10 cellular contexts compared by ENCODE assay signal in the genomic region with DNA sequence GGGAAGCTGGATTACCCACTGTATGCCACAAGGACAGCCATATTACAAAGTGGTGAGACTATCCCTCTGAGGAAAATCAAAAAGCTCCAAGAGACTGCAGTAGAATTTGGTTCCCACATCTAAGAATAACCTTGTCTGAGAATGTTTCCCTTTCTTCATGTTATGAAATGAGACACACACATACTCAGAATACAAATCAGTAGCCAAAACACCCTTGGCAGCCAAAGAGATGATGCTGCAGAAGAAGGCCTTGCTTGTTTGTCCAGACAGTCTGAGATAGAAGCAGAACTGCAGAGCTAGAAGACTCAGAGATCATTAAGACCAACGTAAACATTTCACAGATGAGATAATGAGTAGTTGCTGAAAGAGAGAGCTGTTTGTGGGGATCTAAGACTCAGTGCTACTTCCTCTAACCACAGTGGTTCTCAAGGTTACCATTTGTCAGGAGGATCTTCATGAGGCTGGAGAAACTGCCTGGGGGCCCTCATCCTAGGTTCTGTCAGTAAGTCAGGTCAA. TPM values are rescaled to one million over a fixed set of nuclear protein-coding genes. Genes with fewer than 3 reads are reported as not detected.
DNase-seq lines count a peak whose midpoint lies in the region; ATAC-seq and TF ChIP-seq lines count a peak whose summit lies in the region.
"Had no signal": no experiment of that assay in that cellular context is flagged by ENCODE, and none has a peak within 500 bp of the region (broad histone marks: within the 10 kb centered on the region; RNA-seq: fewer than 3 reads in every experiment).

No MANE protein-coding gene starts in this region.

- no peaks in the 10 kb centered on the region for H3K27me3 Mint-ChIP-seq in activated naive CD8-positive, alpha-beta T cell treated with anti-CD3 and anti-CD28 coated beads, Interleukin-2, amount 10 ng/mL, durations not matched to agents 7 days and 5 days
- no peaks in the 10 kb centered on the region for H3K27me3 Mint-ChIP-seq in activated naive CD8-positive, alpha-beta T cell treated with anti-CD3 and anti-CD28 coated beads for 36 hours

- ATAC-seq in activated naive CD8-positive, alpha-beta T cell treated with anti-CD3 and anti-CD28 coated beads, Interleukin-2, amount 10 ng/mL, durations not matched to agents 7 days and 5 days (ENCODE audit: low read depth): peak; percentile 67
- ATAC-seq in left lung (peak; percentile 35), upper lobe of left lung (ENCODE audit: low FRiP score in 2 of 2) (peak; percentile 11 to 44), GM18517 (IDR thresholded peaks at IDR 0.05; ENCODE audit: unreplicated experiment) (no peak), HG02884 (IDR thresholded peaks at IDR 0.05; ENCODE audit: unreplicated experiment) (no peak)
- ATAC-seq: Panc1 had no signal

- H3K4me1 Mint-ChIP-seq in activated naive CD8-positive, alpha-beta T cell treated with anti-CD3 and anti-CD28 coated beads, Interleukin-2, amount 10 ng/mL, durations not matched to agents 7 days and 5 days: peaks cover 11% of the 10 kb centered on the region
- H3K4me1 Mint-ChIP-seq in activated naive CD8-positive, alpha-beta T cell treated with anti-CD3 and anti-CD28 coated beads for 36 hours: peaks cover 5% of the 10 kb centered on the region

- H3K36me3 ChIP-seq in adipocyte (ENCODE audit: control insufficient read depth, insufficient read depth, low read length, severe bottlenecking): peaks cover 9% of the 10 kb centered on the region
- H3K36me3 ChIP-seq in left lung: peaks cover 0 to 43% of the 10 kb centered on the region in 2 donors
- H3K36me3 ChIP-seq in upper lobe of left lung: peaks cover 0 to 25% (median 2%) of the 10 kb centered on the region in 4 donors
- H3K36me3 ChIP-seq in HAP-1 (replicated peaks): 0 out of 2 replicates have a peak, but pooled peaks cover 2% of the 10 kb centered on the region

- H3K4me3 ChIP-seq in adipocyte (ENCODE audit: low read length) (no peak overlapping the region), left lung (no peak overlapping the region), upper lobe of left lung (no peak overlapping the region), HAP-1 (no peak overlapping the region)

- TF ChIP-seq POLR2A in upper lobe of left lung (IDR thresholded peaks at IDR 0.05): no peak

- peaks cover 33% of the 10 kb centered on the region for H3K4me1 ChIP-seq in adipocyte (ENCODE audit: control insufficient read depth, insufficient read depth, low read length)
- H3K4me1 ChIP-seq in left lung: peaks cover 12 to 39% of the 10 kb centered on the region in 2 donors
- H3K4me1 ChIP-seq in upper lobe of left lung: peaks cover 0 to 11% (median 9%) of the 10 kb centered on the region in 4 donors
- H3K4me1 ChIP-seq in HAP-1: peaks cover 35% of the 10 kb centered on the region

- in situ Hi-C loops in HAP-1 (cut with MboI; ENCODE audit: low sequenced_read_pairs): no loop called here

- TF ChIP-seq CTCF in left lung (IDR thresholded peaks at IDR 0.05): no peak
- TF ChIP-seq CTCF in upper lobe of left lung (IDR thresholded peaks at IDR 0.05): no peak

- intact Hi-C loops in left lung (cut with DNase I): no loop called here

- no peak overlapping the region for H3K4me3 Mint-ChIP-seq in activated naive CD8-positive, alpha-beta T cell treated with anti-CD3 and anti-CD28 coated beads, Interleukin-2, amount 10 ng/mL, durations not matched to agents 7 days and 5 days
- no peak overlapping the region for H3K4me3 Mint-ChIP-seq in activated naive CD8-positive, alpha-beta T cell treated with anti-CD3 and anti-CD28 coated beads for 36 hours

- H3K27me3 ChIP-seq in adipocyte (replicated peaks; ENCODE audit: control insufficient read depth, insufficient read depth, low read length) (no peaks in the 10 kb centered on the region), left lung (no peaks in the 10 kb centered on the region), upper lobe of left lung (no peaks in the 10 kb centered on the region), HAP-1 (ENCODE audit: low read depth) (no peaks in the 10 kb centered on the region)

- TF ChIP-seq EP300 in upper lobe of left lung (IDR thresholded peaks at IDR 0.05): no peak

- H3K27ac ChIP-seq in left lung: peak overlapping the region; percentile 30 to 57
- H3K27ac ChIP-seq in upper lobe of left lung: peak overlapping the region in 1 of 4 donors; percentile 4

- peaks cover 26% of the 10 kb centered on the region for H3K36me3 Mint-ChIP-seq in activated naive CD8-positive, alpha-beta T cell treated with anti-CD3 and anti-CD28 coated beads, Interleukin-2, amount 10 ng/mL, durations not matched to agents 7 days and 5 days
- peaks cover 9% of the 10 kb centered on the region for H3K36me3 Mint-ChIP-seq in activated naive CD8-positive, alpha-beta T cell treated with anti-CD3 and anti-CD28 coated beads for 36 hours

- no peak overlapping the region for H3K9ac ChIP-seq in adipocyte (ENCODE audit: low read length)

- H3K9me3 Mint-ChIP-seq in activated naive CD8-positive, alpha-beta T cell treated with anti-CD3 and anti-CD28 coated beads, Interleukin-2, amount 10 ng/mL, durations not matched to agents 7 days and 5 days: no peaks in the 10 kb centered on the region
- no peaks in the 10 kb centered on the region for H3K9me3 Mint-ChIP-seq in activated naive CD8-positive, alpha-beta T cell treated with anti-CD3 and anti-CD28 coated beads for 36 hours

- DNase-seq in activated naive CD8-positive, alpha-beta T cell treated with anti-CD3 and anti-CD28 coated beads, Interleukin-2, amount 10 ng/mL, durations not matched to agents 7 days and 5 days: no peak
- no peak for DNase-seq in activated naive CD8-positive, alpha-beta T cell treated with anti-CD3 and anti-CD28 coated beads for 36 hours
- DNase-seq in adipocyte (ENCODE audit: low read depth): peak; percentile 52
- no peak for DNase-seq in left lung
- DNase-seq in upper lobe of left lung: no peak
- DNase-seq in HAP-1 (ENCODE audit: low spot score in 2 of 2): no peak
- DNase-seq: glutamatergic neuron had no signal

- H3K27ac Mint-ChIP-seq in activated naive CD8-positive, alpha-beta T cell treated with anti-CD3 and anti-CD28 coated beads, Interleukin-2, amount 10 ng/mL, durations not matched to agents 7 days and 5 days: no peak overlapping the region
- H3K27ac Mint-ChIP-seq in activated naive CD8-positive, alpha-beta T cell treated with anti-CD3 and anti-CD28 coated beads for 36 hours: no peak overlapping the region

- POLR2A ChIA-PET in activated naive CD8-positive, alpha-beta T cell treated with anti-CD3 and anti-CD28 coated beads, Interleukin-2, amount 10 ng/mL, durations not matched to agents 7 days and 5 days (lab: Charles Lee): no interaction called here

- 58 to 71% methylated on average over 1 of the region's 1 CpG for WGBS in upper lobe of left lung, 2 donors

- H3K9me3 ChIP-seq in adipocyte (ENCODE audit: control insufficient read depth, low read length): no peaks in the 10 kb centered on the region
- no peaks in the 10 kb centered on the region for H3K9me3 ChIP-seq in left lung
- no peaks in the 10 kb centered on the region for H3K9me3 ChIP-seq in upper lobe of left lung
- no peaks in the 10 kb centered on the region for H3K9me3 ChIP-seq in HAP-1

RNA-seq across cellular contexts. Expression of gene RELT, which starts 38.8 kb away (rescaled TPM):
- 10 to 100 TPM; 26.2 to 28.4 TPM for total RNA-seq in activated naive CD8-positive, alpha-beta T cell treated with anti-CD3 and anti-CD28 coated beads, Interleukin-2, amount 10 ng/mL, durations not matched to agents 7 days and 5 days
- total RNA-seq in activated naive CD8-positive, alpha-beta T cell treated with anti-CD3 and anti-CD28 coated beads for 36 hours: 10 to 100 TPM; 23.2 to 24.2 TPM
- total RNA-seq in left lung: 10 to 100 TPM; 11.7 to 30.7 TPM
- 10 to 100 TPM in 5 of 6 donors, 1 to 10 TPM in 1; 4.9 to 27.0 (median 19.2) TPM for total RNA-seq in upper lobe of left lung

Comparison
In these comparisons a context has a peak if more than half of its experiments do, and no peak if none do; other contexts are left out.
1. ATAC-seq: peak in activated naive CD8-positive, alpha-beta T cell treated with anti-CD3 and anti-CD28 coated beads, Interleukin-2, amount 10 ng/mL, durations not matched to agents 7 days and 5 days (single experiment), left lung (single experiment) and upper lobe of left lung (2 of 2); none in GM18517 (single experiment) and HG02884 (single experiment).